ENCODE assay signal across 7 cellular contexts in genomic region chr19:22116760-22117159, GRCh38.
"Had no signal": no experiment of that assay in that cellular context is flagged by ENCODE, and none has a peak within 500 bp of the region (broad histone marks: within the 10 kb centered on the region; RNA-seq: fewer than 3 reads in every experiment).

No MANE protein-coding gene starts in this region.

- H3K36me3 Mint-ChIP-seq: IgD-negative memory B cell had no signal

- H3K4me3 Mint-ChIP-seq: IgD-negative memory B cell had no signal

- DNase-seq: IMR-90, KBM-7, KG1 had no signal

- FAIRE-seq: HTR-8/SVneo, K562 had no signal

- H3K4me3 ChIP-seq: K562 had no signal

- H3K27ac Mint-ChIP-seq: IgD-negative memory B cell had no signal

- H3K27me3 Mint-ChIP-seq: IgD-negative memory B cell had no signal

- H3K27ac ChIP-seq: HL-60 had no signal

- ATAC-seq: K562 had no signal

- H3K4me1 Mint-ChIP-seq: IgD-negative memory B cell had no signal
